In the genomic region with DNA sequence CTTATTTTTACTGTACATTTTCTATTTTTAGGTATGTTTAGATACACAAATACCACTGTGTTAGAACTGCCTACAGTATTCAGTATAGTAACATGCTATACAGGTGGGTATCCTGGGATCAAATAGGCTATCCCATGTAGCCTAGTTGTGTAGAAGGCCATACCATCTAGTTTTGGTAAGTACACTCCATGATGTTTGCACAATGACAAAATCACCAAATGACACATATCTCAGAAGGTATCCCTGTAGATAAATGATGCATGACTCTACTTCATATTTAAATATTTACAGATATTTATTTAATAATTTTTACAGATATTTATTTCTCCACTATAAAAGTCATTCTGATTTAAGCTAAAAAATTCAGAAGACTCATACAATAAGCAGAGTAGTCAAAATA, we compare ENCODE assay signal across 31 cellular contexts.
DNase-seq lines count a peak whose midpoint lies in the region; ATAC-seq, FAIRE-seq and TF ChIP-seq lines count a peak whose summit lies in the region.
"Had no signal": no experiment of that assay in that cellular context is flagged by ENCODE, and none has a peak within 500 bp of the region (broad histone marks: within the 10 kb centered on the region; RNA-seq: fewer than 3 reads in every experiment).

No MANE protein-coding gene starts in this region.

- peaks cover 9% of the 10 kb centered on the region; the same call in 1 of the 2 replicates for H3K4me1 ChIP-seq in PC-3 (ENCODE audit: insufficient read depth, low read length)
- H3K4me1 ChIP-seq: A549; BE2C; BLaER1; BLaER1 treated with 17β-estradiol and CSF1 and Interleukin-3, amounts not matched to agents 10 nM and 100 nM; Caco-2 had no signal

- ATAC-seq in PC-3 (peak; percentile 84), GM18870 (IDR thresholded peaks at IDR 0.05; ENCODE audit: unreplicated experiment) (no peak)
- ATAC-seq: A549; CD8-positive, alpha-beta T cell had no signal

- intact Hi-C loops in PC-3 (cut with micrococcal nuclease): no loop called here

- POLR2A ChIA-PET in PC-3 (lab: Charles Lee; ENCODE audit: unreplicated experiment): no interaction called here

- no peak overlapping the region for H3K9ac ChIP-seq in PC-3 (ENCODE audit: low read length)
- H3K9ac ChIP-seq: BLaER1; BLaER1 treated with 17β-estradiol and CSF1 and Interleukin-3, amounts not matched to agents 10 nM and 100 nM had no signal

- no peaks in the 10 kb centered on the region for H4K20me1 ChIP-seq in PC-3 (ENCODE audit: low read length)
- H4K20me1 ChIP-seq: BLaER1; BLaER1 treated with 17β-estradiol and CSF1 and Interleukin-3, amounts not matched to agents 10 nM and 100 nM had no signal

- peak; percentile 42 for FAIRE-seq in urothelium cell line (lab: Jason Lieb, UNC)
- FAIRE-seq: A549, D721Med had no signal

- no peaks in the 10 kb centered on the region for H3K9me2 ChIP-seq in PC-3 (replicated peaks; ENCODE audit: low read length)

- no peak overlapping the region for H3K4me3 ChIP-seq in PC-3 (ENCODE audit: low read length)
- H3K4me3 ChIP-seq: A549; BLaER1; BLaER1 treated with 17β-estradiol and CSF1 and Interleukin-3, amounts not matched to agents 10 nM and 100 nM had no signal

- CTCF ChIA-PET in PC-3 (lab: Charles Lee): no interaction called here

- H3K27ac ChIP-seq in PC-3 (ENCODE audit: low read length): no peak overlapping the region
- H3K27ac ChIP-seq: 22Rv1; A549; BLaER1; BLaER1 treated with 17β-estradiol and CSF1 and Interleukin-3, amounts not matched to agents 10 nM and 100 nM; C4-2B had no signal

- BruUV-seq in PC-3 (replicated peaks; lab: Mats Ljungman, UMichigan): no TSS peak

- no peaks in the 10 kb centered on the region for H3K79me2 ChIP-seq in PC-3 (ENCODE audit: low read length)

- H3K9me3 ChIP-seq in PC-3 (ENCODE audit: low read length): no peaks in the 10 kb centered on the region
- H3K9me3 ChIP-seq: A549; BE2C; BLaER1; BLaER1 treated with 17β-estradiol and CSF1 and Interleukin-3, amounts not matched to agents 10 nM and 100 nM; Caco-2 had no signal

- DNase-seq in DMS53 (lab: John Stamatoyannopoulos, UW) (peak; percentile 21), DMS53 treated with DMSO at 0.1 percent for 48 hours (lab: John Stamatoyannopoulos, UW; ENCODE audit: unreplicated experiment) (no peak), PC-3 (peak; percentile 58), urothelium cell line (ENCODE audit: low spot score) (no peak), NCI-H1417 (lab: John Stamatoyannopoulos, UW) (no peak)
- DNase-seq: 8988T; ACHN; AML-193; BE2C; C1 segment of cervical spinal cord; Caco-2; Calu3; CD4-positive, alpha-beta memory T cell; CD4-positive, alpha-beta T cell; CD4-positive, CD25-positive, alpha-beta regulatory T cell; CD8-positive, alpha-beta memory T cell; CD8-positive, alpha-beta T cell; COR-L47; DMS 273 treated with DMSO at 0.1 percent for 48 hours; DMS153; DMS79; DMS79 treated with DMSO at 0.1 percent for 48 hours; DND-41; EL had no signal

- H3K4me2 ChIP-seq in PC-3 (ENCODE audit: low read length): no peak overlapping the region
- H3K4me2 ChIP-seq: A549; BLaER1; BLaER1 treated with 17β-estradiol and CSF1 and Interleukin-3, amounts not matched to agents 10 nM and 100 nM had no signal

- no peaks in the 10 kb centered on the region for H3K27me3 ChIP-seq in PC-3 (ENCODE audit: low read length)
- H3K27me3 ChIP-seq: BE2C; BLaER1; BLaER1 treated with 17β-estradiol and CSF1 and Interleukin-3, amounts not matched to agents 10 nM and 100 nM had no signal

- TF ChIP-seq CTCF in PC-3 (conservative IDR thresholded peaks at IDR 0.05; ENCODE audit: low read depth, low read length): no peak

- no peak overlapping the region for H2AFZ ChIP-seq in PC-3 (ENCODE audit: low read length)

- H3K36me3 ChIP-seq in PC-3 (ENCODE audit: low read depth, low read length): no peaks in the 10 kb centered on the region
- H3K36me3 ChIP-seq: BE2C; BLaER1; BLaER1 treated with 17β-estradiol and CSF1 and Interleukin-3, amounts not matched to agents 10 nM and 100 nM had no signal

- H3F3A ChIP-seq in PC-3 (ENCODE audit: low read length, unreplicated experiment): no peaks in the 10 kb centered on the region

Comparison
In these comparisons a context has a peak if more than half of its experiments do, and no peak if none do; other contexts are left out.
1. DNase-seq: peak in DMS53 (single experiment) and PC-3 (single experiment); none in DMS53 treated with DMSO at 0.1 percent for 48 hours (single experiment), urothelium cell line (single experiment) and NCI-H1417 (0 of 3).